In the genomic region with DNA sequence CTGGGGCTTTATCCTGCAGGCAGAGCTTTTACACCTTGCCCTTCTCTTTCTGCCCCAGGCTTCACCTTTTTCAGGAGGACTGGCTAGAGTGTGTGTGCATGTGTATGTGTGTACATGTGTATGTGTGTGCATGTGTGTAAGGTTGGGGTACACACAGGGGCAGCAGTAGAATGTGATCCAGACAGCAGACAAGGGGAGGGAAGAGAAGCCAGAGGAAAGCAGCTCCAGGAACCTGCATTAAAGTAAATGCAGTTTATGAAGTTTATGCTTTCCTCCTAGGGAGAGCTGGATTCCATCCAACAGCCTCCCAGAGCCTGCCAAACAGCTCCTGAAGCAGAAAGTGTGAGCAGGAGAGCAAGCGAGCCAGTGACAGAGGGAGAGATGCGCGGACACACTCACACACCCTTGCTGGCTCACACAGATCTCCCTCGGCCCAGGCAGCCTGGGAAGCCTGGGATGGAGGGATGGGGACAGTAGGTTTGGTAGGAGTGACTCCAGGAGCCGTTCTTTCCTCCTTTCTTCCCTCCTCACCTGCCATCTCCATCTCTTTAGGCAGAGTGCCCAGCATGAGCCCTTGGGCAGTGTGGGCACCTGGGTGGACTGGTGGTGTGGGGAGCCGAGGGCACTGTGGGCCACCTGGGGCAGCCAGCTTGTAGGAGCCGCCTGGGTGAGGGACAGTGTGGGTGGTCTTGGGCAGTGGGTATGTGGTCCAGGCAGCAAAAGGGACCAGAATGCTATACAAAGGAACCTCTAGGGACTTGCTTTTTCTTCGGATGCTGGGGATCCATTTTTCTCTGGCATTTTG, we compare ENCODE assay signal across 14 cellular contexts. TPM values are rescaled to one million over a fixed set of nuclear protein-coding genes. Genes with fewer than 3 reads are reported as not detected.
"Had no signal": no experiment of that assay in that cellular context is flagged by ENCODE, and none has a peak within 500 bp of the region (broad histone marks: within the 10 kb centered on the region; RNA-seq: fewer than 3 reads in every experiment).

No MANE protein-coding gene starts in this region.

- DNase-seq: activated CD4-positive, alpha-beta T cell treated with anti-CD3 and anti-CD28 coated beads for 48 hours; activated naive CD4-positive, alpha-beta T cell treated with Interleukin-2 at 50 U/mL for 16 hours; caudate nucleus; effector memory CD4-positive, alpha-beta T cell; kidney glomerular epithelial cell; naive B cell; psoas muscle; stimulated activated CD4-positive, alpha-beta T cell treated with anti-CD3 and anti-CD28 coated beads, Interleukin-2, amount 100 ng/mL, for 24 hours; stimulated activated naive CD4-positive, alpha-beta T cell had no signal

- H3K27ac ChIP-seq: psoas muscle, suprapubic skin had no signal

- H3K9me3 ChIP-seq: psoas muscle, suprapubic skin had no signal

- H3K4me1 ChIP-seq: psoas muscle, suprapubic skin had no signal

- ATAC-seq: psoas muscle, sciatic nerve, WTC11 had no signal

- H3K4me3 ChIP-seq: psoas muscle, suprapubic skin had no signal

- H3K36me3 ChIP-seq: suprapubic skin had no signal

RNA-seq across cellular contexts. Expression of a gene that starts 46.1 kb away (rescaled TPM):
- total RNA-seq: lower leg skin, psoas muscle, sciatic nerve, suprapubic skin, urinary bladder had no signal
- polyA plus RNA-seq: psoas muscle, urinary bladder had no signal
